ENCODE assay signal across 8 cellular contexts in genomic region chr7:12436896-12437535, GRCh38. TPM values are rescaled to one million over a fixed set of nuclear protein-coding genes. Genes with fewer than 3 reads are reported as not detected.
DNase-seq lines count a peak whose midpoint lies in the region; ATAC-seq and TF ChIP-seq lines count a peak whose summit lies in the region.

No MANE protein-coding gene starts in this region.

- H3K27ac ChIP-seq in C4-2B, result no peak overlapping the region
- H3K27ac ChIP-seq in foreskin keratinocyte, result no peak overlapping the region

- peak; percentile 78 for ATAC-seq in foreskin keratinocyte
- no peak for ATAC-seq in HG03342 (IDR thresholded peaks at IDR 0.05; ENCODE audit: unreplicated experiment)
- no peak for ATAC-seq in GM21367 (IDR thresholded peaks at IDR 0.05; ENCODE audit: unreplicated experiment)

- TF ChIP-seq CTCF in C4-2B (conservative IDR thresholded peaks at IDR 0.05) (peak; percentile 30), foreskin keratinocyte (conservative IDR thresholded peaks at IDR 0.05) (peak; percentile 17)

- DNase-seq in HT1080 (ENCODE audit: low read depth), result peak; percentile 70
- DNase-seq in NOMO-1 (lab: John Stamatoyannopoulos, UW; ENCODE audit: unreplicated experiment in 2 of 2), result peak; percentile 8 to 15
- peak; percentile 27 to 57 for DNase-seq in foreskin keratinocyte
- DNase-seq in NCI-H187 treated with DMSO at 0.1 percent for 48 hours (lab: John Stamatoyannopoulos, UW), result no peak
- DNase-seq in DMS79 (lab: John Stamatoyannopoulos, UW), result no peak

- H3K4me1 ChIP-seq in foreskin keratinocyte, result no peaks in the 10 kb centered on the region

- H3K27me3 ChIP-seq in foreskin keratinocyte, result no peaks in the 10 kb centered on the region

RNA-seq across cellular contexts. Expression of gene VWDE, which starts 33.4 kb away (rescaled TPM):
- total RNA-seq in HT1080 (2014; rRNA removed; shearing (Covaris generic)), result 1.1 and 1.6 TPM in 2 replicates
- polyA plus RNA-seq in HT1080 (2015; cell fraction: cytosol; rRNA removed), result 0.53 and 0.59 TPM in 2 replicates
- polyA plus RNA-seq in HT1080 (2015; cell fraction: nucleus; rRNA removed), result 3.7 and 3.9 TPM in 2 replicates
- total RNA-seq in foreskin keratinocyte, result 1.0 and 2.9 TPM in 2 replicates
- 0.09 and 1.3 TPM in 2 replicates for polyA plus RNA-seq in foreskin keratinocyte

Comparison
In these comparisons a context has a peak if more than half of its experiments do, and no peak if none do; other contexts are left out.
1. DNase-seq: peak in HT1080 (single experiment), NOMO-1 (2 of 2) and foreskin keratinocyte (2 of 2); none in NCI-H187 treated with DMSO at 0.1 percent for 48 hours (single experiment) and DMS79 (single experiment).